In genomic region chr15:79459666-79460065, GRCh38 we compare ENCODE assay signal across 28 cellular contexts.
"Had no signal": no experiment of that assay in that cellular context is flagged by ENCODE, and none has a peak within 500 bp of the region (broad histone marks: within the 10 kb centered on the region; RNA-seq: fewer than 3 reads in every experiment).

No MANE protein-coding gene starts in this region.

- H3K4me3 ChIP-seq: neural progenitor cell, ovary, psoas muscle, right lobe of liver, sigmoid colon, stomach, thoracic aorta, thyroid gland, tibial nerve, upper lobe of left lung, vagina had no signal

- H2AFZ ChIP-seq: neural progenitor cell, parathyroid adenoma had no signal

- H3K9ac ChIP-seq: neural progenitor cell, parathyroid adenoma had no signal

- DNase-seq: natural killer cell; occipital lobe; ovary; posterior cingulate gyrus; psoas muscle; right cardiac atrium; right lobe of liver; sigmoid colon; small intestine; stimulated activated CD4-positive, alpha-beta T cell treated with anti-CD3 and anti-CD28 coated beads, Interleukin-15, amount 100 ng/mL, for 24 hours; stimulated activated CD4-positive, alpha-beta T cell treated with anti-CD3 and anti-CD28 coated beads, Interleukin-2, amount 100 ng/mL, for 24 hours; stimulated activated CD4-positive, alpha-beta T cell treated with anti-CD3 and anti-CD28 coated beads, Interleukin-2, amount 100 ng/mL, for 48 hours; stimulated activated CD4-positive, alpha-beta T cell treated with anti-CD3 and anti-CD28 coated beads, Interleukin-4, amount 100 ng/mL, for 24 hours; stimulated activated naive B cell treated with anti-CD40 and anti-IgM and Interleukin-4, amounts not matched to agents 10 μg/mL and 1 μg/mL and 100 μg/mL, for 72 hours; stimulated activated naive CD4-positive, alpha-beta T cell treated with Interleukin-2 at 50 U/mL for 16 hours; stomach; thyroid gland; trophoblast cell; upper lobe of left lung had no signal

- H3K9me3 ChIP-seq: ovary, psoas muscle, right lobe of liver, stomach, thoracic aorta, thyroid gland, tibial nerve, upper lobe of left lung, vagina had no signal

- H3K79me2 ChIP-seq: parathyroid adenoma had no signal

- H3K27ac ChIP-seq: neural progenitor cell, ovary, parathyroid adenoma, psoas muscle, right lobe of liver, sigmoid colon, stomach, thoracic aorta, thyroid gland, tibial nerve, upper lobe of left lung, vagina had no signal

- H3K4me1 ChIP-seq: neural progenitor cell, parathyroid adenoma, psoas muscle, right lobe of liver, sigmoid colon, stomach, thyroid gland, tibial nerve, upper lobe of left lung, vagina had no signal

- ATAC-seq: natural killer cell; psoas muscle; right cardiac atrium; right lobe of liver; stimulated activated effector memory CD8-positive, alpha-beta T cell treated with anti-CD3 and anti-CD28 coated beads, Interleukin-12 subunit alpha, Interleukin-12 subunit beta, amount 100 ng/mL, for 72 hours; stimulated activated naive B cell treated with anti-CD40 and anti-IgM and Interleukin-4, amounts not matched to agents 10 μg/mL and 1 μg/mL and 100 μg/mL, for 72 hours had no signal

- H3K4me2 ChIP-seq: neural progenitor cell had no signal

- H3K27me3 ChIP-seq: neural progenitor cell, ovary, right lobe of liver, sigmoid colon, stomach, thyroid gland, tibial nerve, upper lobe of left lung, vagina had no signal

- H3K27ac Mint-ChIP-seq: natural killer cell; nephron; neural progenitor cell; progenitor cell of endocrine pancreas; stimulated activated effector memory CD8-positive, alpha-beta T cell treated with anti-CD3 and anti-CD28 coated beads, Interleukin-12 subunit alpha, Interleukin-12 subunit beta, amount 100 ng/mL, for 72 hours; stimulated activated naive B cell treated with anti-CD40 and anti-IgM and Interleukin-4, amounts not matched to agents 10 μg/mL and 1 μg/mL and 100 μg/mL, for 72 hours; stimulated activated naive CD8-positive, alpha-beta T cell treated with anti-CD3 and anti-CD28 coated beads, Interleukin-15, Interleukin-2, amounts not matched to agents 100 ng/mL and 50 ng/mL, for 24 hours had no signal

- H3K27me3 Mint-ChIP-seq: stimulated activated naive CD8-positive, alpha-beta T cell treated with anti-CD3 and anti-CD28 coated beads, Interleukin-15, Interleukin-2, amounts not matched to agents 100 ng/mL and 50 ng/mL, for 24 hours had no signal

- H3K4me1 Mint-ChIP-seq: natural killer cell; nephron; neural progenitor cell; stimulated activated effector memory CD8-positive, alpha-beta T cell treated with anti-CD3 and anti-CD28 coated beads, Interleukin-12 subunit alpha, Interleukin-12 subunit beta, amount 100 ng/mL, for 72 hours; stimulated activated naive B cell treated with anti-CD40 and anti-IgM and Interleukin-4, amounts not matched to agents 10 μg/mL and 1 μg/mL and 100 μg/mL, for 72 hours had no signal

- H3K36me3 ChIP-seq: neural progenitor cell, ovary, right lobe of liver, sigmoid colon, stomach, thoracic aorta, thyroid gland, tibial nerve, upper lobe of left lung, vagina had no signal

- H3K4me3 Mint-ChIP-seq: natural killer cell; nephron; neural progenitor cell; stimulated activated effector memory CD8-positive, alpha-beta T cell treated with anti-CD3 and anti-CD28 coated beads, Interleukin-12 subunit alpha, Interleukin-12 subunit beta, amount 100 ng/mL, for 72 hours; stimulated activated naive B cell treated with anti-CD40 and anti-IgM and Interleukin-4, amounts not matched to agents 10 μg/mL and 1 μg/mL and 100 μg/mL, for 72 hours; stimulated activated naive CD8-positive, alpha-beta T cell treated with anti-CD3 and anti-CD28 coated beads, Interleukin-15, Interleukin-2, amounts not matched to agents 100 ng/mL and 50 ng/mL, for 24 hours had no signal

- H3K9me3 Mint-ChIP-seq: natural killer cell; nephron; neural progenitor cell; stimulated activated effector memory CD8-positive, alpha-beta T cell treated with anti-CD3 and anti-CD28 coated beads, Interleukin-12 subunit alpha, Interleukin-12 subunit beta, amount 100 ng/mL, for 72 hours; stimulated activated naive B cell treated with anti-CD40 and anti-IgM and Interleukin-4, amounts not matched to agents 10 μg/mL and 1 μg/mL and 100 μg/mL, for 72 hours; stimulated activated naive CD8-positive, alpha-beta T cell treated with anti-CD3 and anti-CD28 coated beads, Interleukin-15, Interleukin-2, amounts not matched to agents 100 ng/mL and 50 ng/mL, for 24 hours had no signal

- H3K36me3 Mint-ChIP-seq: natural killer cell; neural progenitor cell; stimulated activated effector memory CD8-positive, alpha-beta T cell treated with anti-CD3 and anti-CD28 coated beads, Interleukin-12 subunit alpha, Interleukin-12 subunit beta, amount 100 ng/mL, for 72 hours; stimulated activated naive B cell treated with anti-CD40 and anti-IgM and Interleukin-4, amounts not matched to agents 10 μg/mL and 1 μg/mL and 100 μg/mL, for 72 hours had no signal
